In genomic region chr6:121697921-121698320, GRCh38 we compare ENCODE assay signal across 2 cellular contexts.
TF ChIP-seq lines count a peak whose summit lies in the region.

No MANE protein-coding gene starts in this region.

TF ChIP-seq in A549, 52 proteins besides CTCF, POLR2A, EP300 and RAD21:
- TF ChIP-seq, protein P1, sequence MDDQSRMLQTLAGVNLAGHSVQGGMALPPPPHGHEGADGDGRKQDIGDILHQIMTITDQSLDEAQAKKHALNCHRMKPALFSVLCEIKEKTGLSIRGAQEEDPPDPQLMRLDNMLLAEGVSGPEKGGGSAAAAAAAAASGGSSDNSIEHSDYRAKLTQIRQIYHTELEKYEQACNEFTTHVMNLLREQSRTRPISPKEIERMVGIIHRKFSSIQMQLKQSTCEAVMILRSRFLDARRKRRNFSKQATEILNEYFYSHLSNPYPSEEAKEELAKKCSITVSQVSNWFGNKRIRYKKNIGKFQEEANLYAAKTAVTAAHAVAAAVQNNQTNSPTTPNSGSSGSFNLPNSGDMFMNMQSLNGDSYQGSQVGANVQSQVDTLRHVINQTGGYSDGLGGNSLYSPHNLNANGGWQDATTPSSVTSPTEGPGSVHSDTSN (IDR thresholded peaks at IDR 0.05) = no peak
- TF ChIP-seq SREBF2 (IDR thresholded peaks at IDR 0.05) (no peak), ELK1 (IDR thresholded peaks at IDR 0.05; ENCODE audit: low read depth, low read length) (no peak), MAFK (IDR thresholded peaks at IDR 0.05; ENCODE audit: partially characterized antibody) (no peak), KDM1A (IDR thresholded peaks at IDR 0.05; ENCODE audit: low read depth) (no peak), BHLHE40 (IDR thresholded peaks at IDR 0.05; ENCODE audit: low read depth, low read length) (no peak), RARB (CRISPR knock-in tag; IDR thresholded peaks at IDR 0.05) (no peak), SMC3 (IDR thresholded peaks at IDR 0.05) (no peak), KDM5A (IDR thresholded peaks at IDR 0.05) (no peak), EHMT2 (IDR thresholded peaks at IDR 0.05; ENCODE audit: low read depth) (no peak), TFCP2L1 (CRISPR knock-in tag; IDR thresholded peaks at IDR 0.05) (no peak), RFX5 (IDR thresholded peaks at IDR 0.05) (no peak)
- TF ChIP-seq, protein P2, sequence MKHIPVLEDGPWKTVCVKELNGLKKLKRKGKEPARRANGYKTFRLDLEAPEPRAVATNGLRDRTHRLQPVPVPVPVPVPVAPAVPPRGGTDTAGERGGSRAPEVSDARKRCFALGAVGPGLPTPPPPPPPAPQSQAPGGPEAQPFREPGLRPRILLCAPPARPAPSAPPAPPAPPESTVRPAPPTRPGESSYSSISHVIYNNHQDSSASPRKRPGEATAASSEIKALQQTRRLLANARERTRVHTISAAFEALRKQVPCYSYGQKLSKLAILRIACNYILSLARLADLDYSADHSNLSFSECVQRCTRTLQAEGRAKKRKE (CRISPR knock-in tag; IDR thresholded peaks at IDR 0.05; ENCODE audit: low read depth) = no peak

TF ChIP-seq in H1, 55 proteins besides CTCF, POLR2A, EP300 and RAD21 (continued from another document):
- TF ChIP-seq RNF2 (IDR thresholded peaks at IDR 0.05; ENCODE audit: borderline replicate concordance, low read depth, low read length, missing control alignments, poor library complexity, severe bottlenecking) = no peak
- TF ChIP-seq CHD2 (IDR thresholded peaks at IDR 0.05; ENCODE audit: low read length) = no peak
- no peak for TF ChIP-seq BRCA1 (IDR thresholded peaks at IDR 0.05; ENCODE audit: low read depth, low read length)
- no peak for TF ChIP-seq MAFK (IDR thresholded peaks at IDR 0.05; ENCODE audit: low read depth, low read length)
- no peak for TF ChIP-seq USF2 (IDR thresholded peaks at IDR 0.05; ENCODE audit: low read length)
- no peak for TF ChIP-seq ATF2 (IDR thresholded peaks at IDR 0.05; ENCODE audit: low read length)
- no peak for TF ChIP-seq CHD1 (IDR thresholded peaks at IDR 0.05; ENCODE audit: low read depth, low read length)
